18 cellular contexts compared by ENCODE assay signal in the genomic region with DNA sequence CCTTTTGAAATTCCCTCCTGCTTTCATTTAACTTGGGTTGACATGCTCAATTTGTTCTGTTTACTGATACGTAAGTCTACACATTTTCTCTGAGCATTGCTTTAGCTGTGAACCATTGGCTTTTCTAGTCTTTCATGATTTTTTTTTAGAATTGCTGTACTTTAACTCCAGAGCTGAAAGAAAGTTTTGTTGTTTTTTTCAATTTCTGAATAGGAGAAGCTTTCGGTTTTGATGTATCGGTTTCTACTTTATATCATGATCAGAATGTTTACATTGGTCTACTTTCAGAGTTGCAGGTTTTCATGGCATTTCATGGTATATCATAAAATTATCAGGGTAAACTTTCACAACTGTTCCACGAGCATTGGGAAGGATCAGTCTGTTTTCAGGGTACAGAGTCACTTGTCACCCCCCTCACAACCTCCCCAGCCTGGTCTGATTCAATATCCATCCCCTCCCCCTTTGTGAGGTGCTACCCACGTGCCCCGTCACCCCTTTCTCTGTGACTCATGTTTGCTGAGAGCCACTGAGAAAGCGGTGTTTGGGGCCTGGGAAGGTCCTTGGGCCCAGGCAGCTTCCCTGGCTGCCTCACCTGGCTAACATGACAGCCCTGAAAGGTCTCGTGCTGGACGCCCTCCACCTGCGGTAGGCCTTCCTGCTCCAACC. TPM values are rescaled to one million over a fixed set of nuclear protein-coding genes. Genes with fewer than 3 reads are reported as not detected.
DNase-seq lines count a peak whose midpoint lies in the region; ATAC-seq, FAIRE-seq and TF ChIP-seq lines count a peak whose summit lies in the region.
"Had no signal": no experiment of that assay in that cellular context is flagged by ENCODE, and none has a peak within 500 bp of the region (broad histone marks: within the 10 kb centered on the region; RNA-seq: fewer than 3 reads in every experiment).

No MANE protein-coding gene starts in this region.

- H3K14ac ChIP-seq in H1 (ENCODE audit: insufficient read length): no peak overlapping the region

- no peak for TF ChIP-seq CTCF in CD8-positive, alpha-beta T cell (IDR thresholded peaks at IDR 0.05)
- TF ChIP-seq CTCF in H1 (IDR thresholded peaks at IDR 0.05; ENCODE audit: control extremely low read depth in 1 of 3, insufficient read depth in 1 of 3, low read depth in 1 of 3, low read length in 3 of 3): no peak

- H3K9ac ChIP-seq in H1 (replicated peaks in 1 of 4; ENCODE audit: extremely low read depth in 1 of 4, low read depth in 3 of 4, low read length in 3 of 4): no peak overlapping the region; a peak in 1 of 7 replicates

- H4K91ac ChIP-seq in H1 (replicated peaks; ENCODE audit: insufficient read length, low read length): no peak overlapping the region

- H2BK20ac ChIP-seq in H1 (ENCODE audit: low read length): no peak overlapping the region

- peaks cover 15% of the 10 kb centered on the region for H3K4me1 Mint-ChIP-seq in CD8-positive, alpha-beta T cell (ENCODE audit: low read depth)
- peaks cover 21% of the 10 kb centered on the region for H3K4me1 Mint-ChIP-seq in activated CD8-positive, alpha-beta T cell treated with anti-CD3 and anti-CD28 coated beads, Interleukin-2, amount 10 ng/mL, durations not matched to agents 7 days and 5 days (ENCODE audit: low read depth)

- no peak overlapping the region for H3K23ac ChIP-seq in H1 (ENCODE audit: insufficient read length)

- H3K9me3 ChIP-seq in CD8-positive, alpha-beta T cell (ENCODE audit: low read length): no peaks in the 10 kb centered on the region
- no peaks in the 10 kb centered on the region for H3K9me3 ChIP-seq in H1 (ENCODE audit: insufficient read depth in 2 of 2, low read depth in 1 of 2, low read length in 1 of 2)

- 0 out of 2 replicates have a peak overlapping the region, but pooled peaks have one; percentile 46 for H2BK15ac ChIP-seq in H1 (ENCODE audit: low read length)

- CTCF ChIA-PET in CD8-positive, alpha-beta T cell (lab: Charles Lee): interaction anchor here (1.3 to 5.0 kb wide), 4 partner anchors 11 to 109 kb away, joined by 3 to 46 read pairs (median 3); no protein-coding TSS in a partner anchor
- CTCF ChIA-PET in activated CD8-positive, alpha-beta T cell treated with anti-CD3 and anti-CD28 coated beads, Interleukin-2, amount 10 ng/mL, durations not matched to agents 7 days and 5 days (lab: Charles Lee): interaction anchor here (1.0 to 2.7 kb wide), 7 partner anchors 9 to 139 kb away, joined by 3 to 29 read pairs (median 9); a partner anchor contains a TSS
- CTCF ChIA-PET in H1 (lab: Charles Lee; ENCODE audit: partially characterized antibody): interaction anchor here (0.7 to 1.6 kb wide), 5 partner anchors 11 to 138 kb away, joined by 3 to 4 read pairs (median 4); no protein-coding TSS in a partner anchor

- peak in 1 of 7 experiments; percentile 38 for DNase-seq in CD8-positive, alpha-beta T cell
- no peak for DNase-seq in GM12891 (ENCODE audit: insufficient read length, low spot score)
- DNase-seq in activated CD8-positive, alpha-beta T cell treated with anti-CD3 and anti-CD28 coated beads, Interleukin-2, amount 10 ng/mL, durations not matched to agents 7 days and 5 days: no peak
- no peak for DNase-seq in H1 (ENCODE audit: low read depth in 1 of 2, low spot score in 2 of 2)
- no peak for DNase-seq in NCI-H1436 treated with DMSO at 0.1 percent for 48 hours (lab: John Stamatoyannopoulos, UW)
- no peak for DNase-seq in KG1 (lab: John Stamatoyannopoulos, UW)
- DNase-seq: DMS 273 treated with DMSO at 0.1 percent for 48 hours, GOT3, islet precursor cell, KBM-7, mammary epithelial cell, NCI-H1048, NCI-H526 treated with DMSO at 0.1 percent for 48 hours had no signal

- H3K79me1 ChIP-seq in H1 (ENCODE audit: low read depth, low read length): no peaks in the 10 kb centered on the region

- H4K5ac ChIP-seq in H1 (ENCODE audit: insufficient read length, low read depth, low read length): no peak overlapping the region

- no peaks in the 10 kb centered on the region for H3K9me3 Mint-ChIP-seq in CD8-positive, alpha-beta T cell
- H3K9me3 Mint-ChIP-seq in activated CD8-positive, alpha-beta T cell treated with anti-CD3 and anti-CD28 coated beads, Interleukin-2, amount 10 ng/mL, durations not matched to agents 7 days and 5 days (ENCODE audit: insufficient read depth): no peaks in the 10 kb centered on the region
- H3K9me3 Mint-ChIP-seq: type B pancreatic cell had no signal

- no peak overlapping the region for H3K56ac ChIP-seq in H1 (replicated peaks; ENCODE audit: insufficient read length, low read depth, low read length)

- no peaks in the 10 kb centered on the region for H3K4me1 ChIP-seq in CD8-positive, alpha-beta T cell (ENCODE audit: insufficient read depth, low read length)
- H3K4me1 ChIP-seq in H1 (replicated peaks in 1 of 4; ENCODE audit: control insufficient read depth in 3 of 4, insufficient read depth in 4 of 4, low read length in 3 of 4): no peaks in the 10 kb centered on the region

- no peak for TF ChIP-seq EP300 in H1 (IDR thresholded peaks at IDR 0.05; ENCODE audit: borderline replicate concordance in 1 of 2, low read depth in 2 of 2, low read length in 2 of 2)

- H3K18ac ChIP-seq in H1 (ENCODE audit: extremely low read depth, low read length): no peak overlapping the region

- FAIRE-seq in GM12891 (lab: Jason Lieb, UNC) (peak; percentile 9), H1 (lab: Jason Lieb, UNC) (no peak)

- TF ChIP-seq POLR2A in GM12891 (IDR thresholded peaks at IDR 0.05; ENCODE audit: low read depth, low read length) (no peak), H1 (IDR thresholded peaks at IDR 0.05; ENCODE audit: control extremely low read depth in 1 of 2, low read depth in 2 of 2, low read length in 2 of 2) (no peak)

- intact Hi-C loops in CD8-positive, alpha-beta T cell (cut with DNase I, micrococcal nuclease): no loop called here

- no peak overlapping the region for H2AK5ac ChIP-seq in H1 (ENCODE audit: low read depth, low read length)

- H3K27ac ChIP-seq in CD8-positive, alpha-beta T cell (ENCODE audit: low read depth, low read length): no peak overlapping the region
- H3K27ac ChIP-seq in H1 (ENCODE audit: low read depth, low read length): no peak overlapping the region
- H3K27ac ChIP-seq: cardiac muscle cell had no signal

- no peak overlapping the region for H2BK5ac ChIP-seq in H1 (ENCODE audit: low read depth, low read length)

- H2BK120ac ChIP-seq in H1 (replicated peaks; ENCODE audit: low read depth, low read length): no peak overlapping the region

- no peak overlapping the region for H3K4me3 Mint-ChIP-seq in CD8-positive, alpha-beta T cell
- H3K4me3 Mint-ChIP-seq in activated CD8-positive, alpha-beta T cell treated with anti-CD3 and anti-CD28 coated beads, Interleukin-2, amount 10 ng/mL, durations not matched to agents 7 days and 5 days: no peak overlapping the region
- H3K4me3 Mint-ChIP-seq: type B pancreatic cell had no signal

- H2BK12ac ChIP-seq in H1 (ENCODE audit: low read depth, low read length): no peak overlapping the region

- no peaks in the 10 kb centered on the region for H3K36me3 ChIP-seq in CD8-positive, alpha-beta T cell (ENCODE audit: insufficient read depth, low read length)
- H3K36me3 ChIP-seq in H1 (ENCODE audit: control insufficient read depth in 2 of 4, insufficient read depth in 4 of 4, low read length in 3 of 4): no peaks in the 10 kb centered on the region
- H3K36me3 ChIP-seq: cardiac muscle cell had no signal

- no peak overlapping the region for H3K4me3 ChIP-seq in CD8-positive, alpha-beta T cell (ENCODE audit: low read depth, low read length)
- no peak overlapping the region for H3K4me3 ChIP-seq in H1 (ENCODE audit: extremely low read depth in 1 of 4, insufficient read depth in 2 of 4, low read depth in 3 of 4, low read length in 4 of 4)
- H3K4me3 ChIP-seq: cardiac muscle cell had no signal

- H4K20me1 ChIP-seq in H1 (replicated peaks in 1 of 2; ENCODE audit: control insufficient read depth in 1 of 2, insufficient read depth in 2 of 2, low read length in 2 of 2): peaks cover 0 to 2% of the 10 kb centered on the region in 2 experiments

- no peaks in the 10 kb centered on the region for H3K27me3 ChIP-seq in CD8-positive, alpha-beta T cell (ENCODE audit: insufficient read depth, low read length)
- no peaks in the 10 kb centered on the region; a peak in 1 of 7 replicates for H3K27me3 ChIP-seq in H1 (replicated peaks in 1 of 4; ENCODE audit: control insufficient read depth in 3 of 4, extremely low read depth in 1 of 4, insufficient read depth in 3 of 4, low read length in 3 of 4)

- peaks cover 47% of the 10 kb centered on the region for H3K36me3 Mint-ChIP-seq in CD8-positive, alpha-beta T cell
- no peaks in the 10 kb centered on the region for H3K36me3 Mint-ChIP-seq in activated CD8-positive, alpha-beta T cell treated with anti-CD3 and anti-CD28 coated beads, Interleukin-2, amount 10 ng/mL, durations not matched to agents 7 days and 5 days (ENCODE audit: low read depth)
- H3K36me3 Mint-ChIP-seq: type B pancreatic cell had no signal

- 82% methylated on average over 10 of the region's 10 CpGs; no CpG with 5 or more reads in 1 of the 2 experiments for WGBS in H1 (ENCODE audit: extremely low coverage in 1 of 2, insufficient coverage in 1 of 2, insufficient read length in 1 of 2, insufficient replicate concordance in 2 of 2, low coverage in 1 of 2, low lambda C conversion rate in 2 of 2, missing lambda C conversion rate in 1 of 2), 2 experiments

- ATAC-seq in CD8-positive, alpha-beta T cell: peak; percentile 39
- no peak for ATAC-seq in activated CD8-positive, alpha-beta T cell treated with anti-CD3 and anti-CD28 coated beads, Interleukin-2, amount 10 ng/mL, durations not matched to agents 7 days and 5 days
- ATAC-seq in GM21515 (IDR thresholded peaks at IDR 0.05; ENCODE audit: unreplicated experiment): no peak
- ATAC-seq: Panc1 had no signal

- no peak overlapping the region for H3K4me2 ChIP-seq in H1 (ENCODE audit: insufficient read depth in 1 of 2, low read depth in 2 of 2, low read length in 2 of 2)

- no peaks in the 10 kb centered on the region for H3K27me3 Mint-ChIP-seq in CD8-positive, alpha-beta T cell (ENCODE audit: low read depth)
- no peaks in the 10 kb centered on the region for H3K27me3 Mint-ChIP-seq in activated CD8-positive, alpha-beta T cell treated with anti-CD3 and anti-CD28 coated beads, Interleukin-2, amount 10 ng/mL, durations not matched to agents 7 days and 5 days (ENCODE audit: low read depth)

- no peaks in the 10 kb centered on the region for H3K79me2 ChIP-seq in H1 (ENCODE audit: control insufficient read depth in 1 of 2, insufficient read depth in 2 of 2, low read length in 2 of 2)

- no peaks in the 10 kb centered on the region for H3K23me2 ChIP-seq in H1 (ENCODE audit: low read depth, low read length)

- POLR2A ChIA-PET in CD8-positive, alpha-beta T cell (lab: Charles Lee): interaction anchor here (0.6 kb wide), 1 partner anchor 566 kb away, joined by 3 read pairs; no protein-coding TSS in a partner anchor
- POLR2A ChIA-PET in activated CD8-positive, alpha-beta T cell treated with anti-CD3 and anti-CD28 coated beads, Interleukin-2, amount 10 ng/mL, durations not matched to agents 7 days and 5 days (lab: Charles Lee): interaction anchor here (1.7 kb wide), 2 partner anchors 12 to 14 kb away, joined by 3 to 5 read pairs; a partner anchor contains a TSS
- POLR2A ChIA-PET in H1 (lab: Charles Lee; ENCODE audit: partially characterized antibody): no interaction called here

- H3K27ac Mint-ChIP-seq in CD8-positive, alpha-beta T cell: peak overlapping the region; percentile 29
- H3K27ac Mint-ChIP-seq in activated CD8-positive, alpha-beta T cell treated with anti-CD3 and anti-CD28 coated beads, Interleukin-2, amount 10 ng/mL, durations not matched to agents 7 days and 5 days: peak overlapping the region; percentile 68
- H3K27ac Mint-ChIP-seq: type B pancreatic cell had no signal

- no peak overlapping the region for H3K4ac ChIP-seq in H1 (replicated peaks; ENCODE audit: insufficient read length, low read depth, low read length)

- no peak overlapping the region; the same call in 1 of the 2 replicates for H2AFZ ChIP-seq in H1 (ENCODE audit: low read length)

- no peak for TF ChIP-seq RAD21 in H1 (IDR thresholded peaks at IDR 0.05 in 1 of 2, conservative IDR thresholded peaks at IDR 0.05 in 1 of 2; ENCODE audit: low read depth in 2 of 2, low read length in 2 of 2)

- no peak overlapping the region for H4K8ac ChIP-seq in H1 (ENCODE audit: extremely low read depth, insufficient read depth, low read length)

RNA-seq across cellular contexts. Expression of a gene that starts 7.0 kb away (rescaled TPM):
- total RNA-seq in CD8-positive, alpha-beta T cell: 10 to 100 TPM; 16.6 to 17.5 TPM
- polyA plus RNA-seq in GM12891 (2012; ENCODE audit: low read depth, missing spikeins): 1.7 TPM
- total RNA-seq in activated CD8-positive, alpha-beta T cell treated with anti-CD3 and anti-CD28 coated beads, Interleukin-2, amount 10 ng/mL, durations not matched to agents 7 days and 5 days: under 1 TPM in 1 of 2 experiments, not detected in 1; 0.34 TPM
- total RNA-seq in H1 (2021; fragmentation: NEBNext Ultra II Directional; extraction: Animal tissue kit (Norgen Biotek cat#: 25700)): 0.60 and 0.75 TPM in 2 replicates
- polyA plus RNA-seq in H1 (2011; rRNA removed): 1.4 and 2.2 TPM in 2 replicates
- polyA plus RNA-seq in H1 (2011; cell fraction: cytosol; rRNA removed): 1.4 TPM
- polyA plus RNA-seq in H1 (2011; cell fraction: nucleus; rRNA removed): 2.5 TPM
- 0.28 to 1.2 TPM (median 0.73 TPM) in 4 replicates for polyA plus RNA-seq in H1 (2012, experiment 1 of 2)
- polyA plus RNA-seq in H1 (2012, experiment 2 of 2): 0.54 TPM
- 0.67 TPM for polyA plus RNA-seq in H1 (2013, experiment 1 of 2)
- 0.46 TPM for polyA plus RNA-seq in H1 (2013, experiment 2 of 2)
- 1.2 and 1.6 TPM in 2 replicates for polyA minus RNA-seq in H1 (2011; rRNA and poly(A)+ RNA removed)
- 1.8 TPM for polyA minus RNA-seq in H1 (2011; cell fraction: cytosol; rRNA and poly(A)+ RNA removed)
- polyA minus RNA-seq in H1 (2011; cell fraction: nucleus; rRNA and poly(A)+ RNA removed): 1.8 TPM
- total RNA-seq: cardiac muscle cell, skeletal muscle tissue had no signal
- polyA plus RNA-seq: cardiac muscle cell, mammary epithelial cell had no signal

RNA-seq across cellular contexts. Expression of a gene that starts 14.0 kb away (rescaled TPM):
- total RNA-seq in CD8-positive, alpha-beta T cell: 1,000 to 10,000 TPM; 1,304 to 1,350 TPM
- 84.2 TPM for polyA plus RNA-seq in GM12891 (2012; ENCODE audit: low read depth, missing spikeins)
- 10 to 100 TPM; 20.3 to 21.2 TPM for total RNA-seq in activated CD8-positive, alpha-beta T cell treated with anti-CD3 and anti-CD28 coated beads, Interleukin-2, amount 10 ng/mL, durations not matched to agents 7 days and 5 days
- 8.7 and 10.1 TPM in 2 replicates for total RNA-seq in H1 (2021; fragmentation: NEBNext Ultra II Directional; extraction: Animal tissue kit (Norgen Biotek cat#: 25700))
- polyA plus RNA-seq in H1 (2011; rRNA removed): 10.4 and 11.7 TPM in 2 replicates
- 8.4 TPM for polyA plus RNA-seq in H1 (2011; cell fraction: cytosol; rRNA removed)
- 21.7 TPM for polyA plus RNA-seq in H1 (2011; cell fraction: nucleus; rRNA removed)
- polyA plus RNA-seq in H1 (2012, experiment 1 of 2): 5.9 to 8.2 TPM (median 7.6 TPM) in 4 replicates
- polyA plus RNA-seq in H1 (2012, experiment 2 of 2): 9.0 TPM
- polyA plus RNA-seq in H1 (2013, experiment 1 of 2): 3.6 TPM
- 3.2 TPM for polyA plus RNA-seq in H1 (2013, experiment 2 of 2)
- 5.5 and 5.9 TPM in 2 replicates for polyA minus RNA-seq in H1 (2011; rRNA and poly(A)+ RNA removed)
- polyA minus RNA-seq in H1 (2011; cell fraction: cytosol; rRNA and poly(A)+ RNA removed): 5.7 TPM
- 26.8 TPM for polyA minus RNA-seq in H1 (2011; cell fraction: nucleus; rRNA and poly(A)+ RNA removed)

RNA-seq across cellular contexts. Expression of a gene that starts 14.9 kb away (rescaled TPM):
- 1 to 10 TPM; 2.0 TPM for total RNA-seq in CD8-positive, alpha-beta T cell
- 0.18 TPM for polyA plus RNA-seq in GM12891 (2012; ENCODE audit: low read depth, missing spikeins)
- total RNA-seq in activated CD8-positive, alpha-beta T cell treated with anti-CD3 and anti-CD28 coated beads, Interleukin-2, amount 10 ng/mL, durations not matched to agents 7 days and 5 days: under 1 TPM in 1 of 2 experiments, not detected in 1; 0.08 TPM
- 6.5 and 6.6 TPM in 2 replicates for total RNA-seq in H1 (2021; fragmentation: NEBNext Ultra II Directional; extraction: Animal tissue kit (Norgen Biotek cat#: 25700))
- polyA plus RNA-seq in H1 (2011; rRNA removed): 5.8 and 8.3 TPM in 2 replicates
- polyA plus RNA-seq in H1 (2011; cell fraction: cytosol; rRNA removed): 6.6 TPM
- polyA plus RNA-seq in H1 (2011; cell fraction: nucleus; rRNA removed): 14.4 TPM
- polyA plus RNA-seq in H1 (2012, experiment 1 of 2): 3.3 to 6.4 TPM (median 5.3 TPM) in 4 replicates
- 4.8 TPM for polyA plus RNA-seq in H1 (2012, experiment 2 of 2)
- polyA plus RNA-seq in H1 (2013, experiment 1 of 2): 3.7 TPM
- polyA plus RNA-seq in H1 (2013, experiment 2 of 2): 4.0 TPM
- polyA minus RNA-seq in H1 (2011; rRNA and poly(A)+ RNA removed): 4.4 and 4.9 TPM in 2 replicates
- 6.7 TPM for polyA minus RNA-seq in H1 (2011; cell fraction: cytosol; rRNA and poly(A)+ RNA removed)
- 6.8 TPM for polyA minus RNA-seq in H1 (2011; cell fraction: nucleus; rRNA and poly(A)+ RNA removed)

Comparison
In these comparisons a context has a peak if more than half of its experiments do, and no peak if none do; other contexts are left out.
1. RNA of a gene that starts 7.0 kb away (total RNA-seq): 16.6 to 17.5 TPM in CD8-positive, alpha-beta T cell; 0.60 to 0.75 TPM in H1 and 0.34 TPM in activated CD8-positive, alpha-beta T cell treated with anti-CD3 and anti-CD28 coated beads, Interleukin-2, amount 10 ng/mL, durations not matched to agents 7 days and 5 days; every median in the first group is over 10 times any median in the second.
2. RNA of a gene that starts 14.0 kb away (total RNA-seq): 1,304 to 1,350 TPM in CD8-positive, alpha-beta T cell; 20.3 to 21.2 TPM in activated CD8-positive, alpha-beta T cell treated with anti-CD3 and anti-CD28 coated beads, Interleukin-2, amount 10 ng/mL, durations not matched to agents 7 days and 5 days and 8.7 to 10.1 TPM in H1; every median in the first group is over 10 times any median in the second.